13 cellular contexts compared by ENCODE assay signal in genomic region chr7:28433604-28434254, GRCh38. TPM values are rescaled to one million over a fixed set of nuclear protein-coding genes. Genes with fewer than 3 reads are reported as not detected.
DNase-seq lines count a peak whose midpoint lies in the region; FAIRE-seq and TF ChIP-seq lines count a peak whose summit lies in the region.
"Had no signal": no experiment of that assay in that cellular context is flagged by ENCODE, and none has a peak within 500 bp of the region (broad histone marks: within the 10 kb centered on the region; RNA-seq: fewer than 3 reads in every experiment).

No MANE protein-coding gene starts in this region.

- no peaks in the 10 kb centered on the region for H3K36me3 ChIP-seq in astrocyte (ENCODE audit: insufficient read depth, low read length)
- H3K36me3 ChIP-seq in mesenchymal stem cell (ENCODE audit: control insufficient read depth in 1 of 2, insufficient read depth in 2 of 2, low read depth in 1 of 2, low read length in 2 of 2): no peaks in the 10 kb centered on the region

- H3K14ac ChIP-seq in mesenchymal stem cell (ENCODE audit: low read length in 2 of 2): no peak overlapping the region

- no peak overlapping the region for H2BK12ac ChIP-seq in mesenchymal stem cell (ENCODE audit: low read length in 2 of 2)

- TF ChIP-seq CTCF in NB4 (IDR thresholded peaks at IDR 0.05; ENCODE audit: low read depth, low read length): no peak
- no peak for TF ChIP-seq CTCF in astrocyte (IDR thresholded peaks at IDR 0.05; ENCODE audit: insufficient read depth, low read depth, low read length)
- TF ChIP-seq CTCF in GM10248 (IDR thresholded peaks at IDR 0.05; ENCODE audit: control extremely low read depth, extremely low read depth, low read depth, missing control alignments): no peak

- H3K4me1 ChIP-seq in astrocyte (ENCODE audit: insufficient read depth, low read length): no peaks in the 10 kb centered on the region
- H3K4me1 ChIP-seq in mesenchymal stem cell (ENCODE audit: control insufficient read depth, insufficient read depth, low read depth, low read length): peaks cover 7% of the 10 kb centered on the region
- H3K4me1 ChIP-seq: psoas muscle had no signal

- no peak overlapping the region for H3K4me3 Mint-ChIP-seq in astrocyte (ENCODE audit: unreplicated experiment)
- no peak overlapping the region for H3K4me3 Mint-ChIP-seq in activated T-cell treated with anti-CD3 and anti-CD28 coated beads, Interleukin-2, amount 50 U/mL, for 24 hours

- peaks cover 3% of the 10 kb centered on the region for H3K27me3 ChIP-seq in astrocyte (ENCODE audit: insufficient read depth, low read length)
- H3K27me3 ChIP-seq in mesenchymal stem cell (ENCODE audit: control insufficient read depth in 1 of 2, insufficient read depth in 1 of 2, low read length in 2 of 2): peaks cover 0 to 3% of the 10 kb centered on the region in 2 experiments

- H2BK120ac ChIP-seq in mesenchymal stem cell (ENCODE audit: low read depth, low read length): no peak overlapping the region

- no peaks in the 10 kb centered on the region for H3K79me2 ChIP-seq in astrocyte (ENCODE audit: insufficient read depth, low read length)

- CTCF ChIA-PET in GM10248 (lab: Yijun Ruan, JAX): interaction anchor here (0.5 to 1.8 kb wide), 6 partner anchors 9 to 251 kb away, joined by 3 to 5 read pairs (median 4); no protein-coding TSS in a partner anchor

- no peak overlapping the region for H3K18ac ChIP-seq in mesenchymal stem cell (ENCODE audit: low read depth in 1 of 2, low read length in 2 of 2)

- H3K9me3 Mint-ChIP-seq in astrocyte (ENCODE audit: unreplicated experiment): no peaks in the 10 kb centered on the region
- H3K9me3 Mint-ChIP-seq in activated T-cell treated with anti-CD3 and anti-CD28 coated beads, Interleukin-2, amount 50 U/mL, for 24 hours: no peaks in the 10 kb centered on the region

- POLR2A ChIA-PET in GM10248 (lab: Yijun Ruan, JAX): interaction anchor here (1.3 kb wide), 1 partner anchor 9 kb away, joined by 3 read pairs; no protein-coding TSS in a partner anchor

- peaks cover 2% of the 10 kb centered on the region for H3K36me3 Mint-ChIP-seq in astrocyte (ENCODE audit: low read depth, unreplicated experiment)
- H3K36me3 Mint-ChIP-seq in activated T-cell treated with anti-CD3 and anti-CD28 coated beads, Interleukin-2, amount 50 U/mL, for 24 hours (ENCODE audit: low read depth): no peaks in the 10 kb centered on the region

- H3K4me2 ChIP-seq in astrocyte (ENCODE audit: low read length): no peak overlapping the region
- H3K4me2 ChIP-seq in mesenchymal stem cell (ENCODE audit: low read length, poor library complexity, severe bottlenecking): peak overlapping the region; percentile 43
- H3K4me2 ChIP-seq: KMS-11 had no signal

- H3K9me3 ChIP-seq in astrocyte (ENCODE audit: insufficient read depth, low read depth, low read length) (no peaks in the 10 kb centered on the region), mesenchymal stem cell (ENCODE audit: control insufficient read depth, low read length) (no peaks in the 10 kb centered on the region)
- H3K9me3 ChIP-seq: psoas muscle had no signal

- H3K23ac ChIP-seq in mesenchymal stem cell (ENCODE audit: low read length in 2 of 2): no peak overlapping the region

- H3K4ac ChIP-seq in mesenchymal stem cell (ENCODE audit: low read depth in 1 of 2, low read length in 2 of 2): no peak overlapping the region

- peaks cover 20% of the 10 kb centered on the region for H3K79me1 ChIP-seq in mesenchymal stem cell (replicated peaks; ENCODE audit: low read length, poor library complexity, severe bottlenecking)

- H3K27ac Mint-ChIP-seq in astrocyte (ENCODE audit: unreplicated experiment): no peak overlapping the region
- no peak overlapping the region for H3K27ac Mint-ChIP-seq in activated T-cell treated with anti-CD3 and anti-CD28 coated beads, Interleukin-2, amount 50 U/mL, for 24 hours

- no peak for DNase-seq in GM18507 (ENCODE audit: extremely low spot score, insufficient read length, low read depth)
- peak; percentile 45 for DNase-seq in NB4 (ENCODE audit: low read depth)
- DNase-seq in astrocyte (ENCODE audit: low read depth): peak; percentile 40
- peak; percentile 77 for DNase-seq in mesenchymal stem cell
- DNase-seq in AG20443 (ENCODE audit: low spot score): no peak
- DNase-seq in NCI-H526 (lab: John Stamatoyannopoulos, UW): no peak
- DNase-seq in activated T-cell treated with anti-CD3 and anti-CD28 coated beads, Interleukin-2, amount 50 U/mL, for 24 hours: no peak
- DNase-seq in GM10248 (ENCODE audit: extremely low spot score): no peak
- DNase-seq: activated CD4-positive, CD25-positive, alpha-beta regulatory T cell treated with anti-CD3 and anti-CD28 coated beads, Interleukin-2, amount 50 U/mL, for 72 hours; activated naive CD4-positive, alpha-beta T cell; effector CD8-positive, alpha-beta T cell; psoas muscle had no signal

- H3K27me3 Mint-ChIP-seq in astrocyte (ENCODE audit: low read depth, unreplicated experiment): no peaks in the 10 kb centered on the region
- peaks cover 71% of the 10 kb centered on the region for H3K27me3 Mint-ChIP-seq in activated T-cell treated with anti-CD3 and anti-CD28 coated beads, Interleukin-2, amount 50 U/mL, for 24 hours

- WGBS in mesenchymal stem cell: 23% methylated on average over 4 of the region's 6 CpGs

- no peak for TF ChIP-seq POLR2A in NB4 (IDR thresholded peaks at IDR 0.05; ENCODE audit: extremely low read depth, insufficient read length)

- H4K8ac ChIP-seq in mesenchymal stem cell (ENCODE audit: low read length): no peak overlapping the region

- H4K91ac ChIP-seq in mesenchymal stem cell (ENCODE audit: low read length): no peak overlapping the region

- no peak overlapping the region for H3K4me3 ChIP-seq in NB4 (ENCODE audit: low read depth, low read length)
- H3K4me3 ChIP-seq in astrocyte (ENCODE audit: insufficient read depth, low read depth, low read length): no peak overlapping the region
- H3K4me3 ChIP-seq in mesenchymal stem cell (ENCODE audit: insufficient read depth in 1 of 2, low read depth in 1 of 2, low read length in 2 of 2): no peak overlapping the region
- H3K4me3 ChIP-seq: psoas muscle had no signal

- H3K27ac ChIP-seq in astrocyte (ENCODE audit: low read depth, low read length): no peak overlapping the region
- H3K27ac ChIP-seq in mesenchymal stem cell (ENCODE audit: low read length, poor library complexity, severe bottlenecking): peak overlapping the region; percentile 13
- H3K27ac ChIP-seq: KMS-11, psoas muscle had no signal

- H2AFZ ChIP-seq in astrocyte (ENCODE audit: low read depth, low read length) (no peak overlapping the region), mesenchymal stem cell (ENCODE audit: low read depth, low read length) (no peak overlapping the region)

- no peak overlapping the region for H2BK5ac ChIP-seq in mesenchymal stem cell (ENCODE audit: low read depth, low read length, poor library complexity, severe bottlenecking)

- peaks cover 3% of the 10 kb centered on the region for H4K20me1 ChIP-seq in astrocyte (ENCODE audit: insufficient read depth, low read length)

- FAIRE-seq in GM18507 (lab: Jason Lieb, UNC) (peak; percentile 46), astrocyte (lab: Jason Lieb, UNC) (no peak)

- H2BK15ac ChIP-seq in mesenchymal stem cell (ENCODE audit: low read depth, poor library complexity, severe bottlenecking): no peak overlapping the region

- no peak overlapping the region for H3K9ac ChIP-seq in astrocyte (ENCODE audit: low read length)
- no peak overlapping the region for H3K9ac ChIP-seq in mesenchymal stem cell (ENCODE audit: low read length)
- H3K9ac ChIP-seq: KMS-11 had no signal

- peaks cover 7% of the 10 kb centered on the region for H3K4me1 Mint-ChIP-seq in astrocyte (ENCODE audit: low read depth, unreplicated experiment)
- no peaks in the 10 kb centered on the region for H3K4me1 Mint-ChIP-seq in activated T-cell treated with anti-CD3 and anti-CD28 coated beads, Interleukin-2, amount 50 U/mL, for 24 hours (ENCODE audit: low read depth)

- no peak overlapping the region for H2AK5ac ChIP-seq in mesenchymal stem cell (ENCODE audit: low read length, severe bottlenecking)

RNA-seq across cellular contexts. Expression of gene CREB5, which starts 21.4 kb away (rescaled TPM):
- 23.7 and 25.4 TPM in 2 replicates for total RNA-seq in astrocyte
- 2.7 TPM for polyA plus RNA-seq in mesenchymal stem cell (2013, experiment 1 of 2)
- 2.8 TPM for polyA plus RNA-seq in mesenchymal stem cell (2013, experiment 2 of 2)

Comparison
In these comparisons a context has a peak if more than half of its experiments do, and no peak if none do; other contexts are left out.
1. DNase-seq: peak in NB4 (single experiment), astrocyte (single experiment) and mesenchymal stem cell (single experiment); none in GM18507 (single experiment), AG20443 (single experiment), NCI-H526 (0 of 2), activated T-cell treated with anti-CD3 and anti-CD28 coated beads, Interleukin-2, amount 50 U/mL, for 24 hours (single experiment) and GM10248 (single experiment).